Comparison of ENCODE assay signal across 13 cellular contexts in genomic region chr10:78249690-78250089, GRCh38.
A peak's percentile ranks its signal among the peaks of the same experiment; 100 is the strongest.
DNase-seq lines count a peak whose midpoint lies in the region; TF ChIP-seq lines count a peak whose summit lies in the region.
"Had no signal": no experiment of that assay in that cellular context is flagged by ENCODE, and none has a peak within 500 bp of the region (broad histone marks: within the 10 kb centered on the region; RNA-seq: fewer than 3 reads in every experiment).

No MANE protein-coding gene starts in this region.

- DNase-seq in HL-60 (ENCODE audit: low read depth in 1 of 2, low spot score in 1 of 2) = no peak
- no peak for DNase-seq in mesenchymal stem cell
- no peak for DNase-seq in A172 (ENCODE audit: low spot score)
- DNase-seq in stimulated activated CD4-positive, alpha-beta T cell treated with anti-CD3 and anti-CD28 coated beads, Interleukin-4, amount 100 ng/mL, for 24 hours = no peak
- no peak for DNase-seq in effector memory CD4-positive, alpha-beta T cell
- DNase-seq: Caco-2, NCI-H446 treated with DMSO at 0.1 percent for 48 hours, NCI-H748 treated with DMSO at 0.1 percent for 48 hours had no signal

- H2BK120ac ChIP-seq in mesenchymal stem cell (ENCODE audit: low read depth, low read length) = no peak overlapping the region

- no peaks in the 10 kb centered on the region for H3K9me3 ChIP-seq in mesenchymal stem cell (ENCODE audit: control insufficient read depth, low read length)
- H3K9me3 ChIP-seq in effector memory CD4-positive, alpha-beta T cell (ENCODE audit: control insufficient read depth, low read length) = no peaks in the 10 kb centered on the region
- H3K9me3 ChIP-seq: Caco-2 had no signal

- H3K36me3 ChIP-seq in mesenchymal stem cell (ENCODE audit: control insufficient read depth in 1 of 2, insufficient read depth in 2 of 2, low read depth in 1 of 2, low read length in 2 of 2) = peaks cover 0 to 16% of the 10 kb centered on the region in 2 experiments
- no peaks in the 10 kb centered on the region for H3K36me3 ChIP-seq in effector memory CD4-positive, alpha-beta T cell (ENCODE audit: control insufficient read depth, insufficient read depth, low read length)

- H3K79me1 ChIP-seq in mesenchymal stem cell (replicated peaks; ENCODE audit: low read length, poor library complexity, severe bottlenecking) = no peaks in the 10 kb centered on the region

- no peak overlapping the region for H4K91ac ChIP-seq in mesenchymal stem cell (ENCODE audit: low read length)

- TF ChIP-seq CTCF in HL-60 (IDR thresholded peaks at IDR 0.05; ENCODE audit: insufficient read depth, low read length) = no peak

- H2BK15ac ChIP-seq in mesenchymal stem cell (ENCODE audit: low read depth, poor library complexity, severe bottlenecking) = no peak overlapping the region

- peaks cover 5% of the 10 kb centered on the region for H3K4me1 ChIP-seq in mesenchymal stem cell (ENCODE audit: control insufficient read depth, insufficient read depth, low read depth, low read length)
- no peaks in the 10 kb centered on the region for H3K4me1 ChIP-seq in effector memory CD4-positive, alpha-beta T cell (ENCODE audit: control insufficient read depth, insufficient read depth, low read length, poor library complexity, severe bottlenecking)
- H3K4me1 ChIP-seq: Caco-2 had no signal

- no peak overlapping the region for H3K14ac ChIP-seq in mesenchymal stem cell (ENCODE audit: low read length in 2 of 2)

- no peak overlapping the region for H2AFZ ChIP-seq in mesenchymal stem cell (ENCODE audit: low read depth, low read length)
- H2AFZ ChIP-seq: GM23338 had no signal

- no peak overlapping the region for H3K4me2 ChIP-seq in mesenchymal stem cell (ENCODE audit: low read length, poor library complexity, severe bottlenecking)
- H3K4me2 ChIP-seq: GM23338 had no signal

- H2BK12ac ChIP-seq in mesenchymal stem cell (ENCODE audit: low read length in 2 of 2) = peak overlapping the region in 1 of 2 experiments; percentile 13

- H3K27me3 ChIP-seq in HL-60 (ENCODE audit: insufficient read depth, poor library complexity, severe bottlenecking) (no peaks in the 10 kb centered on the region), mesenchymal stem cell (ENCODE audit: control insufficient read depth in 1 of 2, insufficient read depth in 1 of 2, low read length in 2 of 2) (no peaks in the 10 kb centered on the region)
- no peaks in the 10 kb centered on the region for H3K27me3 ChIP-seq in effector memory CD4-positive, alpha-beta T cell (replicated peaks; ENCODE audit: control insufficient read depth, insufficient read depth, low read length, poor library complexity, severe bottlenecking)

- H3K4me3 ChIP-seq in HL-60 (replicated peaks; ENCODE audit: insufficient read depth, low read length) (no peak overlapping the region), mesenchymal stem cell (ENCODE audit: insufficient read depth in 1 of 2, low read depth in 1 of 2, low read length in 2 of 2) (peak overlapping the region in 1 of 2 experiments; percentile 76)
- H3K4me3 ChIP-seq in effector memory CD4-positive, alpha-beta T cell (ENCODE audit: insufficient read depth, low read depth, low read length, poor library complexity, severe bottlenecking) = no peak overlapping the region
- H3K4me3 ChIP-seq: GM12878, GM23338, SK-N-MC had no signal

- 80% methylated on average over 3 of the region's 3 CpGs for WGBS in mesenchymal stem cell

- H2AK5ac ChIP-seq in mesenchymal stem cell (ENCODE audit: low read length, severe bottlenecking) = no peak overlapping the region

- H3K18ac ChIP-seq in mesenchymal stem cell (ENCODE audit: low read depth in 1 of 2, low read length in 2 of 2) = no peak overlapping the region

- H3K4ac ChIP-seq in mesenchymal stem cell (ENCODE audit: low read depth in 1 of 2, low read length in 2 of 2) = no peak overlapping the region

- H2BK5ac ChIP-seq in mesenchymal stem cell (ENCODE audit: low read depth, low read length, poor library complexity, severe bottlenecking) = no peak overlapping the region

- H3K27ac ChIP-seq in HL-60 (replicated peaks) (peak overlapping the region; percentile 80), angular gyrus (ENCODE audit: low read depth, low read length) (peak overlapping the region; percentile 89), mesenchymal stem cell (ENCODE audit: low read length, poor library complexity, severe bottlenecking) (no peak overlapping the region), temporal lobe (ENCODE audit: low read depth, low read length) (peak overlapping the region; percentile 80)
- H3K27ac ChIP-seq in effector memory CD4-positive, alpha-beta T cell (ENCODE audit: insufficient read depth, low read length, poor library complexity, severe bottlenecking) = no peak overlapping the region
- H3K27ac ChIP-seq: SK-N-MC had no signal

- no peak overlapping the region for H3K23ac ChIP-seq in mesenchymal stem cell (ENCODE audit: low read length in 2 of 2)

- no peak overlapping the region for H4K8ac ChIP-seq in mesenchymal stem cell (ENCODE audit: low read length)

- peak overlapping the region; percentile 90 for H3K9ac ChIP-seq in mesenchymal stem cell (ENCODE audit: low read length)

Comparison
In these comparisons a context has a peak if more than half of its experiments do, and no peak if none do; other contexts are left out.
1. H3K27ac ChIP-seq: peak in HL-60 (single experiment), angular gyrus (single experiment) and temporal lobe (single experiment); none in mesenchymal stem cell (single experiment) and effector memory CD4-positive, alpha-beta T cell (single experiment).